ENCODE assay signal across 9 cellular contexts in genomic region chr17:80263253-80264047, GRCh38. TPM values are rescaled to one million over a fixed set of nuclear protein-coding genes. Genes with fewer than 3 reads are reported as not detected.
DNase-seq lines count a peak whose midpoint lies in the region; ATAC-seq, FAIRE-seq and TF ChIP-seq lines count a peak whose summit lies in the region.
"Had no signal": no experiment of that assay in that cellular context is flagged by ENCODE, and none has a peak within 500 bp of the region (broad histone marks: within the 10 kb centered on the region; RNA-seq: fewer than 3 reads in every experiment).

No MANE protein-coding gene starts in this region.

- peaks cover 27% of the 10 kb centered on the region for H3K79me2 ChIP-seq in K562 (ENCODE audit: control insufficient read depth, insufficient read depth, low read length)

- no peaks in the 10 kb centered on the region for H3K9me1 ChIP-seq in K562 (ENCODE audit: control insufficient read depth, insufficient read depth, low read length)

- TF ChIP-seq POLR2A in K562 (conservative IDR thresholded peaks at IDR 0.05), result no peak

- H3K4me2 ChIP-seq in K562 (ENCODE audit: insufficient read depth, low read length), result peak overlapping the region; percentile 19; the same call in 1 of the 2 replicates

- H3K4me1 ChIP-seq in K562 (replicated peaks in 1 of 2; ENCODE audit: control insufficient read depth in 2 of 2, insufficient read depth in 2 of 2, low read length in 2 of 2), result peaks cover 34 to 57% of the 10 kb centered on the region in 2 experiments

- DNase-seq in CD4-positive, alpha-beta T cell, result peak; percentile 60 to 86 (median 78)
- peak; percentile 87 for DNase-seq in T-helper 2 cell treated with Interferon-gamma antibody and Interleukin-4, amounts not matched to agents 5 μg/mL and 100 μg/mL, for 36 hours (ENCODE audit: low spot score)
- peak in 2 of 4 experiments; percentile 49 to 70 for DNase-seq in K562 (ENCODE audit: extremely low read depth in 1 of 4, low spot score in 3 of 4)
- DNase-seq in kidney tubule cell (ENCODE audit: low spot score), result peak; percentile 97
- peak; percentile 79 for DNase-seq in stimulated activated CD4-positive, alpha-beta T cell treated with anti-CD3 and anti-CD28 coated beads, Interleukin-4, amount 100 ng/mL, for 1 hour
- DNase-seq in cerebellar nuclear complex (lab: John Stamatoyannopoulos, UW), result no peak

- TF ChIP-seq EP300 in K562 (IDR thresholded peaks at IDR 0.05; ENCODE audit: low read length), result no peak

- no TSS peak for BruUV-seq in K562 (replicated peaks; lab: Mats Ljungman, UMichigan)

- peak in 1 of 2 experiments; percentile 35; a peak in 3 of 4 replicates for TF ChIP-seq RAD21 in K562 (CRISPR knock-in tag; conservative IDR thresholded peaks at IDR 0.05 in 1 of 2, IDR thresholded peaks at IDR 0.05 in 1 of 2)

- no peaks in the 10 kb centered on the region for H3K9me3 Mint-ChIP-seq in CD4-positive, alpha-beta T cell
- no peaks in the 10 kb centered on the region for H3K9me3 Mint-ChIP-seq in IgD-negative memory B cell
- no peaks in the 10 kb centered on the region for H3K9me3 Mint-ChIP-seq in T-helper 2 cell treated with Interferon-gamma antibody and Interleukin-4, amounts not matched to agents 5 μg/mL and 100 μg/mL, for 36 hours

- no peak for TF ChIP-seq CTCF in CD4-positive, alpha-beta T cell (IDR thresholded peaks at IDR 0.05)
- peak in 2 of 3 experiments; percentile 16 to 23; a peak in 2 of 6 replicates for TF ChIP-seq CTCF in K562 (IDR thresholded peaks at IDR 0.05 in 2 of 3, conservative IDR thresholded peaks at IDR 0.05 in 1 of 3; ENCODE audit: insufficient read depth in 2 of 3, low read depth in 1 of 3, low read length in 3 of 3)

- no peak overlapping the region for H2AFZ ChIP-seq in K562 (ENCODE audit: low read depth, low read length)

- CTCF ChIA-PET in CD4-positive, alpha-beta T cell (lab: Charles Lee), result no interaction called here
- CTCF ChIA-PET in K562 (lab: Yijun Ruan, JAX; ENCODE audit: low intra/inter-chr PET ratio), result no interaction called here

- peak; percentile 28 for ATAC-seq in CD4-positive, alpha-beta T cell (ENCODE audit: poor library complexity)
- ATAC-seq in GM19395 (IDR thresholded peaks at IDR 0.05; ENCODE audit: unreplicated experiment), result peak; percentile 56
- ATAC-seq in K562, result peak; percentile 5

- POLR2A ChIA-PET in CD4-positive, alpha-beta T cell (lab: Charles Lee), result interaction anchor here (0.6 to 1.1 kb wide), 7 partner anchors 17 to 116 kb away, joined by 3 to 6 read pairs (median 3); partner anchors contain the start of gene SGSH
- POLR2A ChIA-PET in K562 (lab: Yijun Ruan, JAX), result interaction anchor here (0.6 to 1.3 kb wide), 2 partner anchors 21 to 175 kb away, joined by 4 to 6 read pairs; no protein-coding TSS in a partner anchor

- H3K9ac ChIP-seq in K562 (ENCODE audit: insufficient read depth in 1 of 2, low read depth in 2 of 2, low read length in 2 of 2), result peak overlapping the region in 1 of 2 experiments; percentile 70; a peak in 2 of 4 replicates

- H4K20me1 ChIP-seq in K562 (replicated peaks; ENCODE audit: control insufficient read depth, insufficient read depth, low read length), result no peaks in the 10 kb centered on the region

- peaks cover 58% of the 10 kb centered on the region for H3K4me1 Mint-ChIP-seq in CD4-positive, alpha-beta T cell (ENCODE audit: low read depth)
- H3K4me1 Mint-ChIP-seq in IgD-negative memory B cell, result peaks cover 33 to 37% (median 34%) of the 10 kb centered on the region in 3 donors
- peaks cover 39% of the 10 kb centered on the region for H3K4me1 Mint-ChIP-seq in T-helper 2 cell treated with Interferon-gamma antibody and Interleukin-4, amounts not matched to agents 5 μg/mL and 100 μg/mL, for 36 hours (ENCODE audit: low read depth)

- H3K4me3 ChIP-seq in K562, result no peak overlapping the region

- H3K36me3 Mint-ChIP-seq in CD4-positive, alpha-beta T cell (ENCODE audit: low read depth), result peaks cover 29% of the 10 kb centered on the region
- peaks cover 2% of the 10 kb centered on the region for H3K36me3 Mint-ChIP-seq in IgD-negative memory B cell
- peaks cover 33% of the 10 kb centered on the region for H3K36me3 Mint-ChIP-seq in T-helper 2 cell treated with Interferon-gamma antibody and Interleukin-4, amounts not matched to agents 5 μg/mL and 100 μg/mL, for 36 hours (ENCODE audit: low read depth)

- H3K9me3 ChIP-seq in CD4-positive, alpha-beta T cell (ENCODE audit: control insufficient read depth, low read length), result no peaks in the 10 kb centered on the region
- H3K9me3 ChIP-seq in K562 (replicated peaks; ENCODE audit: control insufficient read depth, insufficient read depth, low read depth, low read length), result no peaks in the 10 kb centered on the region

- H3K36me3 ChIP-seq in K562 (ENCODE audit: control insufficient read depth, insufficient read depth, low read length), result peaks cover 16% of the 10 kb centered on the region; the same call in 2 of the 3 replicates

- peak overlapping the region; percentile 98 for H3K4me3 Mint-ChIP-seq in CD4-positive, alpha-beta T cell
- H3K4me3 Mint-ChIP-seq in IgD-negative memory B cell, result peak overlapping the region; percentile 90 to 100 (median 98)
- peak overlapping the region; percentile 100 for H3K4me3 Mint-ChIP-seq in T-helper 2 cell treated with Interferon-gamma antibody and Interleukin-4, amounts not matched to agents 5 μg/mL and 100 μg/mL, for 36 hours

- intact Hi-C loops in CD4-positive, alpha-beta T cell (cut with DNase I, micrococcal nuclease), result loop anchor here (2.0 to 10.0 kb wide), 2 partner anchors 117 to 1251 kb away; partner anchors contain the start of genes ACTG1 (in 1 of the 2) and EIF4A3 (in 1 of the 2)
- intact Hi-C loops in K562 (cut with micrococcal nuclease), result no loop called here

- H3K27me3 ChIP-seq in CD4-positive, alpha-beta T cell (ENCODE audit: control insufficient read depth, insufficient read depth, low read length), result no peaks in the 10 kb centered on the region
- H3K27me3 ChIP-seq in K562 (ENCODE audit: control insufficient read depth in 2 of 2, insufficient read depth in 2 of 2, low read length in 2 of 2), result no peaks in the 10 kb centered on the region

- peak overlapping the region; percentile 94 for H3K27ac Mint-ChIP-seq in CD4-positive, alpha-beta T cell
- peak overlapping the region; percentile 92 to 97 (median 96) for H3K27ac Mint-ChIP-seq in IgD-negative memory B cell
- H3K27ac Mint-ChIP-seq in T-helper 2 cell treated with Interferon-gamma antibody and Interleukin-4, amounts not matched to agents 5 μg/mL and 100 μg/mL, for 36 hours, result peak overlapping the region; percentile 90

- in situ Hi-C loops in K562 (cut with MboI), result no loop called here

- peak overlapping the region; percentile 97 for H3K27ac ChIP-seq in CD4-positive, alpha-beta T cell (ENCODE audit: low read depth, low read length)
- no peak overlapping the region for H3K27ac ChIP-seq in K562 (ENCODE audit: extremely low read depth, low read depth, low read length)

- no peaks in the 10 kb centered on the region for H3K27me3 Mint-ChIP-seq in CD4-positive, alpha-beta T cell
- peaks cover 2% of the 10 kb centered on the region for H3K27me3 Mint-ChIP-seq in IgD-negative memory B cell
- H3K27me3 Mint-ChIP-seq in T-helper 2 cell treated with Interferon-gamma antibody and Interleukin-4, amounts not matched to agents 5 μg/mL and 100 μg/mL, for 36 hours (ENCODE audit: low read depth), result no peaks in the 10 kb centered on the region

- WGBS in K562 (ENCODE audit: insufficient coverage, low coverage, missing lambda C conversion rate), result 74% methylated on average over 13 of the region's 16 CpGs

- FAIRE-seq in K562 (lab: Jason Lieb, UNC), result peak; percentile 62
- FAIRE-seq: TTC549 had no signal

RNA-seq across cellular contexts. Expression of gene RNF213, which starts 2.8 kb away (rescaled TPM):
- 100 to 1,000 TPM; 290 to 312 TPM for total RNA-seq in CD4-positive, alpha-beta T cell
- polyA plus RNA-seq in IgD-negative memory B cell, result 26.2 TPM
- 548 and 579 TPM in 2 replicates for total RNA-seq in K562 (2011; cell fraction: chromatin; rRNA removed; ENCODE audit: low replicate concordance)
- 219 and 226 TPM in 2 replicates for total RNA-seq in K562 (2011; cell fraction: nucleolus; rRNA removed)
- total RNA-seq in K562 (2011; cell fraction: nucleoplasm; rRNA removed), result 260 and 263 TPM in 2 replicates
- total RNA-seq in K562 (2014; rRNA removed), result 13.2 and 17.1 TPM in 2 replicates
- 19.8 and 20.9 TPM in 2 replicates for total RNA-seq in K562 (2014; rRNA removed; fragmentation: Illumina TruSeq; extraction: Trizol)
- total RNA-seq in K562 (2015; rRNA removed; fragmentation: Illumina TruSeq; extraction: Trizol), result 17.8 and 17.9 TPM in 2 replicates
- total RNA-seq in K562 (2021), result 33.6 and 34.3 TPM in 2 replicates
- polyA plus RNA-seq in K562 (2011; rRNA removed), result 26.7 and 36.2 TPM in 2 replicates
- polyA plus RNA-seq in K562 (2011; cell fraction: cytosol; rRNA removed), result 14.1 and 15.8 TPM in 2 replicates
- 220 and 234 TPM in 2 replicates for polyA plus RNA-seq in K562 (2011; cell fraction: nucleus; rRNA removed)
- 27.2 and 54.8 TPM in 2 replicates for polyA plus RNA-seq in K562 (2012)
- 24.2 and 26.9 TPM in 2 replicates for polyA plus RNA-seq in K562 (2014; fragmentation: Illumina TruSeq; extraction: Trizol)
- 1 to 10 TPM; 5.3 to 7.1 TPM for polyA plus RNA-seq in K562 (2014; fragmentation: Nextera tagmentation; extraction: Ambion mirVana)
- 15.9 and 20.1 TPM in 2 replicates for polyA plus RNA-seq in K562 (2014; rRNA removed)
- 58.3 and 80.5 TPM in 2 replicates for polyA minus RNA-seq in K562 (2011; rRNA and poly(A)+ RNA removed)
- polyA minus RNA-seq in K562 (2011; cell fraction: cytosol; rRNA and poly(A)+ RNA removed), result 48.1 and 56.1 TPM in 2 replicates
- 71.6 and 112 TPM in 2 replicates for polyA minus RNA-seq in K562 (2011; cell fraction: nucleus; rRNA and poly(A)+ RNA removed)

RNA-seq across cellular contexts. Expression of gene SLC26A11, which starts 43.2 kb away (rescaled TPM):
- 10 to 100 TPM; 46.5 to 50.9 TPM for total RNA-seq in CD4-positive, alpha-beta T cell
- 2.7 TPM for polyA plus RNA-seq in IgD-negative memory B cell
- 8.5 and 21.1 TPM in 2 replicates for total RNA-seq in K562 (2011; cell fraction: chromatin; rRNA removed; ENCODE audit: low replicate concordance)
- 13.3 and 15.8 TPM in 2 replicates for total RNA-seq in K562 (2011; cell fraction: nucleolus; rRNA removed)
- total RNA-seq in K562 (2011; cell fraction: nucleoplasm; rRNA removed), result 6.9 and 13.1 TPM in 2 replicates
- total RNA-seq in K562 (2014; rRNA removed), result 1.5 and 3.4 TPM in 2 replicates
- 0.38 and 0.91 TPM in 2 replicates for total RNA-seq in K562 (2014; rRNA removed; fragmentation: Illumina TruSeq; extraction: Trizol)
- 1.0 and 1.4 TPM in 2 replicates for total RNA-seq in K562 (2015; rRNA removed; fragmentation: Illumina TruSeq; extraction: Trizol)
- total RNA-seq in K562 (2021), result 3.1 and 4.0 TPM in 2 replicates
- polyA plus RNA-seq in K562 (2011; rRNA removed), result 0.52 and 0.53 TPM in 2 replicates
- polyA plus RNA-seq in K562 (2011; cell fraction: cytosol; rRNA removed), result 0.43 and 1.2 TPM in 2 replicates
- polyA plus RNA-seq in K562 (2011; cell fraction: nucleus; rRNA removed), result 4.1 and 8.1 TPM in 2 replicates
- 2.7 and 5.4 TPM in 2 replicates for polyA plus RNA-seq in K562 (2012)
- polyA plus RNA-seq in K562 (2014; fragmentation: Illumina TruSeq; extraction: Trizol), result 1.4 and 1.9 TPM in 2 replicates
- polyA plus RNA-seq in K562 (2014; fragmentation: Nextera tagmentation; extraction: Ambion mirVana), result under 1 TPM in 1 of 2 experiments, not detected in 1; 0.06 TPM
- 2.8 and 4.2 TPM in 2 replicates for polyA plus RNA-seq in K562 (2014; rRNA removed)
- 0.46 TPM in 1 of 2 replicates, not detected in the other for polyA minus RNA-seq in K562 (2011; rRNA and poly(A)+ RNA removed)
- 0.57 and 1.9 TPM in 2 replicates for polyA minus RNA-seq in K562 (2011; cell fraction: cytosol; rRNA and poly(A)+ RNA removed)
- 1.2 and 2.0 TPM in 2 replicates for polyA minus RNA-seq in K562 (2011; cell fraction: nucleus; rRNA and poly(A)+ RNA removed)

RNA-seq across cellular contexts. Expression of gene SGSH, which starts 43.3 kb away (rescaled TPM):
- total RNA-seq in CD4-positive, alpha-beta T cell, result 100 to 1,000 TPM in 1 of 2 experiments, 10 to 100 TPM in 1; 97.9 to 102 TPM
- 31.6 TPM for polyA plus RNA-seq in IgD-negative memory B cell
- total RNA-seq in K562 (2011; cell fraction: chromatin; rRNA removed; ENCODE audit: low replicate concordance), result 47.4 and 72.7 TPM in 2 replicates
- total RNA-seq in K562 (2011; cell fraction: nucleolus; rRNA removed), result 43.5 and 52.4 TPM in 2 replicates
- 40.5 and 41.1 TPM in 2 replicates for total RNA-seq in K562 (2011; cell fraction: nucleoplasm; rRNA removed)
- 5.1 and 7.3 TPM in 2 replicates for total RNA-seq in K562 (2014; rRNA removed)
- 2.5 and 2.6 TPM in 2 replicates for total RNA-seq in K562 (2014; rRNA removed; fragmentation: Illumina TruSeq; extraction: Trizol)
- total RNA-seq in K562 (2015; rRNA removed; fragmentation: Illumina TruSeq; extraction: Trizol), result 4.6 and 4.9 TPM in 2 replicates
- 11.8 and 15.7 TPM in 2 replicates for total RNA-seq in K562 (2021)
- 2.5 and 4.8 TPM in 2 replicates for polyA plus RNA-seq in K562 (2011; rRNA removed)
- 3.7 and 4.2 TPM in 2 replicates for polyA plus RNA-seq in K562 (2011; cell fraction: cytosol; rRNA removed)
- polyA plus RNA-seq in K562 (2011; cell fraction: nucleus; rRNA removed), result 19.2 and 29.1 TPM in 2 replicates
- polyA plus RNA-seq in K562 (2012), result 13.7 and 21.2 TPM in 2 replicates
- 6.3 and 11.2 TPM in 2 replicates for polyA plus RNA-seq in K562 (2014; fragmentation: Illumina TruSeq; extraction: Trizol)
- polyA plus RNA-seq in K562 (2014; fragmentation: Nextera tagmentation; extraction: Ambion mirVana), result under 1 TPM; 0.25 to 0.31 TPM
- 8.2 and 9.8 TPM in 2 replicates for polyA plus RNA-seq in K562 (2014; rRNA removed)
- 2.6 TPM in 2 replicates for polyA minus RNA-seq in K562 (2011; rRNA and poly(A)+ RNA removed)
- 4.5 and 6.9 TPM in 2 replicates for polyA minus RNA-seq in K562 (2011; cell fraction: cytosol; rRNA and poly(A)+ RNA removed)
- polyA minus RNA-seq in K562 (2011; cell fraction: nucleus; rRNA and poly(A)+ RNA removed), result 3.4 and 6.3 TPM in 2 replicates

Comparison
In these comparisons a context has a peak if more than half of its experiments do, and no peak if none do; other contexts are left out.
1. ATAC-seq: peak in every context shown above with its lines; median percentile 56 in GM19395; 28 in CD4-positive, alpha-beta T cell; 5 in K562.
2. DNase-seq: peak in CD4-positive, alpha-beta T cell (10 of 10), T-helper 2 cell treated with Interferon-gamma antibody and Interleukin-4, amounts not matched to agents 5 μg/mL and 100 μg/mL, for 36 hours (single experiment), kidney tubule cell (single experiment) and stimulated activated CD4-positive, alpha-beta T cell treated with anti-CD3 and anti-CD28 coated beads, Interleukin-4, amount 100 ng/mL, for 1 hour (single experiment); none in cerebellar nuclear complex (0 of 2).
3. Peak in every context shown above with its lines, with median percentiles within 50 percentile points of each other: H3K27ac Mint-ChIP-seq and H3K4me3 Mint-ChIP-seq.